Comparison of ENCODE assay signal across 20 cellular contexts in the genomic region with DNA sequence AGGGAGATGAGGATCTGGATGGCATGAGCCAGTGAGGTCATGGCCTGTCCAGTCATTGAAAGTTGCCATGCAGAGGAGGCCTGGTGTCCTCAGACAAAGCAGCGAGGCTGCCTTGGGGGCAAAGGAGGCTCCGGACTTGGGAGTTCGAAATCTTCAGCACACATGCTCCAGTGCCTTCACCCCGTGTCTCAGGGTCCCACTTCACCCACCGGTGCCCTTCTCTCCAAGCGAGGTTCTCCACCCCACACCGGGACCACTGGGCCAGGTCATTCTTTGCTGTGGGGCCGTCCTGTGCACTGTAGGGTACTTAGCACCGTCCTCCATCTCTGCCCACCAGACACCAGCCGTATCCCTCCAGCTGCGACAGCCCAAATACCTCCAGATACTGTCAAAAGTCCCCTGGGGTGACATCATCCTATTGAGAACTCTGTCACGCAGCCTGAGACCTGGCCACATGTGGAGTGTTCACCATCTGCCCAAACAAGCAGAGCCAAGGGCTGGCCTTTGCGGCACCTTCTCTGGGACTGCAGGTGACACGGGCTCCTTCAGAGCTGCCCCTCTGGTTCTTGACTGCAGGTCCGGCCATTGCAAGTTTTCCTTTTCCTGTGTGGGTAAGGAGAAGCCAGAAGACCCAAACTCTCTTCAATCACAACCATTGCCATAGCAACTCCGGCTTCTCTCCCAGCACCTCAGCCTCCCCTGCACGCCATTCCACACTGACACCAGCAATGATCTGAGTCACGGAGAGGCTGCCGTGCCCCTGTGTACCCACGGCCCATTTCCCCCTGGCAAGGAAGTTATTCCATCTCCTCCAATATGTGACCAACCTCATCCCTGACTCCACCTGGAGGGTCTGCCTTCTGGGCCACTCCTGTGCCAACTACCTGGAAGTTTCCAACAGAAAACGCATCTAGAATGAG.
"Had no signal": no experiment of that assay in that cellular context is flagged by ENCODE, and none has a peak within 500 bp of the region (broad histone marks: within the 10 kb centered on the region; RNA-seq: fewer than 3 reads in every experiment).

No MANE protein-coding gene starts in this region.

- H3K4me2 ChIP-seq: neural progenitor cell had no signal

- H3K9ac ChIP-seq: neural progenitor cell had no signal

- H3K4me3 Mint-ChIP-seq: activated CD4-positive, alpha-beta T cell treated with anti-CD3 and anti-CD28 coated beads, Interleukin-2, amount 10 ng/mL, durations not matched to agents 7 days and 5 days; activated CD8-positive, alpha-beta memory T cell treated with anti-CD3 and anti-CD28 coated beads, Interleukin-2, amount 10 ng/mL, durations not matched to agents 7 days and 5 days; activated CD8-positive, alpha-beta T cell treated with anti-CD3 and anti-CD28 coated beads for 36 hours; activated naive CD8-positive, alpha-beta T cell treated with anti-CD3 and anti-CD28 coated beads for 36 hours; memory B cell; neural progenitor cell had no signal

- H3K27me3 ChIP-seq: breast epithelium, colonic mucosa, dorsolateral prefrontal cortex had no signal

- H3K36me3 ChIP-seq: breast epithelium, colonic mucosa, esophagus squamous epithelium, gastrocnemius medialis, neural progenitor cell, WERI-Rb-1 had no signal

- ATAC-seq: activated CD8-positive, alpha-beta memory T cell treated with anti-CD3 and anti-CD28 coated beads, Interleukin-2, amount 10 ng/mL, durations not matched to agents 7 days and 5 days; activated CD8-positive, alpha-beta T cell treated with anti-CD3 and anti-CD28 coated beads for 36 hours; gastrocnemius medialis; mucosa of descending colon had no signal

- H3K9me3 ChIP-seq: breast epithelium, colonic mucosa, esophagus squamous epithelium, gastrocnemius medialis, mucosa of descending colon had no signal

- H3K4me3 ChIP-seq: breast epithelium, colonic mucosa, dorsolateral prefrontal cortex, esophagus squamous epithelium, gastrocnemius medialis, mucosa of descending colon, neural progenitor cell had no signal

- H3K36me3 Mint-ChIP-seq: activated CD8-positive, alpha-beta memory T cell treated with anti-CD3 and anti-CD28 coated beads, Interleukin-2, amount 10 ng/mL, durations not matched to agents 7 days and 5 days; activated naive CD8-positive, alpha-beta T cell treated with anti-CD3 and anti-CD28 coated beads for 36 hours; memory B cell had no signal

- H3K4me1 ChIP-seq: breast epithelium, colonic mucosa, gastrocnemius medialis had no signal

- H2AFZ ChIP-seq: neural progenitor cell had no signal

- H3K27ac ChIP-seq: breast epithelium, colonic mucosa, dorsolateral prefrontal cortex, esophagus squamous epithelium, gastrocnemius medialis, neural progenitor cell, WERI-Rb-1 had no signal

- H3K27ac Mint-ChIP-seq: activated CD4-positive, alpha-beta T cell treated with anti-CD3 and anti-CD28 coated beads, Interleukin-2, amount 10 ng/mL, durations not matched to agents 7 days and 5 days; activated CD8-positive, alpha-beta memory T cell treated with anti-CD3 and anti-CD28 coated beads, Interleukin-2, amount 10 ng/mL, durations not matched to agents 7 days and 5 days; activated CD8-positive, alpha-beta T cell treated with anti-CD3 and anti-CD28 coated beads for 36 hours; activated naive CD8-positive, alpha-beta T cell treated with anti-CD3 and anti-CD28 coated beads for 36 hours; memory B cell; neural progenitor cell; progenitor cell of endocrine pancreas had no signal

- DNase-seq: activated CD4-positive, alpha-beta T cell treated with anti-CD3 and anti-CD28 coated beads, Interleukin-2, amount 10 ng/mL, durations not matched to agents 7 days and 5 days; activated CD4-positive, CD25-positive, alpha-beta regulatory T cell treated with anti-CD3 and anti-CD28 coated beads, Interleukin-2, amount 50 U/mL, for 72 hours; activated CD8-positive, alpha-beta memory T cell treated with anti-CD3 and anti-CD28 coated beads, Interleukin-2, amount 10 ng/mL, durations not matched to agents 7 days and 5 days; activated CD8-positive, alpha-beta T cell treated with anti-CD3 and anti-CD28 coated beads for 36 hours; activated naive CD8-positive, alpha-beta T cell treated with anti-CD3 and anti-CD28 coated beads for 36 hours; activated T-cell treated with anti-CD3 and anti-CD28 coated beads for 4 hours; colonic mucosa; esophagus squamous epithelium; gastrocnemius medialis; hippocampal formation; retina; stimulated activated CD4-positive, alpha-beta T cell treated with anti-CD3 and anti-CD28 coated beads, Interleukin-4, amount 100 ng/mL, for 24 hours; stimulated activated naive CD4-positive, alpha-beta T cell treated with Interleukin-2 at 50 U/mL for 16 hours; WERI-Rb-1 had no signal

- H3K27me3 Mint-ChIP-seq: activated CD4-positive, alpha-beta T cell treated with anti-CD3 and anti-CD28 coated beads, Interleukin-2, amount 10 ng/mL, durations not matched to agents 7 days and 5 days; activated CD8-positive, alpha-beta memory T cell treated with anti-CD3 and anti-CD28 coated beads, Interleukin-2, amount 10 ng/mL, durations not matched to agents 7 days and 5 days; activated CD8-positive, alpha-beta T cell treated with anti-CD3 and anti-CD28 coated beads for 36 hours; activated naive CD8-positive, alpha-beta T cell treated with anti-CD3 and anti-CD28 coated beads for 36 hours had no signal

- H3K9me3 Mint-ChIP-seq: activated CD4-positive, alpha-beta T cell treated with anti-CD3 and anti-CD28 coated beads, Interleukin-2, amount 10 ng/mL, durations not matched to agents 7 days and 5 days; activated CD8-positive, alpha-beta T cell treated with anti-CD3 and anti-CD28 coated beads for 36 hours; activated naive CD8-positive, alpha-beta T cell treated with anti-CD3 and anti-CD28 coated beads for 36 hours; memory B cell; neural progenitor cell had no signal

- H3K4me1 Mint-ChIP-seq: activated CD8-positive, alpha-beta memory T cell treated with anti-CD3 and anti-CD28 coated beads, Interleukin-2, amount 10 ng/mL, durations not matched to agents 7 days and 5 days; activated naive CD8-positive, alpha-beta T cell treated with anti-CD3 and anti-CD28 coated beads for 36 hours; memory B cell had no signal
